9 cellular contexts compared by ENCODE assay signal in genomic region chrX:103488332-103488731, GRCh38. TPM values are rescaled to one million over a fixed set of nuclear protein-coding genes. Genes with fewer than 3 reads are reported as not detected.
DNase-seq lines count a peak whose midpoint lies in the region; ATAC-seq and TF ChIP-seq lines count a peak whose summit lies in the region.
"Had no signal": no experiment of that assay in that cellular context is flagged by ENCODE, and none has a peak within 500 bp of the region (broad histone marks: within the 10 kb centered on the region; RNA-seq: fewer than 3 reads in every experiment).

No MANE protein-coding gene starts in this region.

- H3K36me3 Mint-ChIP-seq in GM23338 (ENCODE audit: low read depth): no peaks in the 10 kb centered on the region

- no peaks in the 10 kb centered on the region for H3K27me3 Mint-ChIP-seq in GM23338 (ENCODE audit: insufficient read depth, low read depth, poor library complexity)

- H3K79me2 ChIP-seq in GM23338 (replicated peaks; ENCODE audit: insufficient read depth) (no peaks in the 10 kb centered on the region), hepatocyte (no peaks in the 10 kb centered on the region)

- no peak for TF ChIP-seq POLR2A in GM18505 (IDR thresholded peaks at IDR 0.05; ENCODE audit: borderline replicate concordance, extremely low read depth, insufficient read depth, insufficient read length)

- TF ChIP-seq CTCF in AG09309 (IDR thresholded peaks at IDR 0.05; ENCODE audit: control insufficient read depth, insufficient read depth, low read depth, low read length, missing control alignments) (peak; percentile 55), GM23338 (conservative IDR thresholded peaks at IDR 0.05; ENCODE audit: low read depth in 2 of 2) (peak; percentile 32 to 42), WERI-Rb-1 (IDR thresholded peaks at IDR 0.05; ENCODE audit: low read depth, low read length) (0 out of 2 replicates have a peak, but pooled peaks have one; percentile 14), hepatocyte (IDR thresholded peaks at IDR 0.05; ENCODE audit: poor library complexity) (peak; percentile 59)

- H2AFZ ChIP-seq in GM23338: no peak overlapping the region
- no peak overlapping the region for H2AFZ ChIP-seq in hepatocyte

- H3K27ac Mint-ChIP-seq in GM23338: no peak overlapping the region

- ATAC-seq in GM23338 (no peak), GM18505 (IDR thresholded peaks at IDR 0.05; ENCODE audit: unreplicated experiment) (no peak)

- H3K4me1 ChIP-seq in GM23338 (ENCODE audit: insufficient read depth) (no peaks in the 10 kb centered on the region), hepatocyte (ENCODE audit: insufficient read depth) (no peaks in the 10 kb centered on the region)

- H3K9me3 Mint-ChIP-seq in GM23338: no peaks in the 10 kb centered on the region

- H3K27ac ChIP-seq in GM23338 (ENCODE audit: low read depth): no peak overlapping the region
- no peak overlapping the region for H3K27ac ChIP-seq in WERI-Rb-1
- no peak overlapping the region for H3K27ac ChIP-seq in hepatocyte

- H3K4me2 ChIP-seq in GM23338 (no peak overlapping the region), hepatocyte (no peak overlapping the region)

- DNase-seq in AG09309 (ENCODE audit: low read depth) (no peak), GM23338 (ENCODE audit: low spot score) (peak; percentile 43), WERI-Rb-1 (no peak), hepatocyte (ENCODE audit: low spot score) (no peak), COR-L47 (lab: John Stamatoyannopoulos, UW) (no peak), superior temporal gyrus (ENCODE audit: extremely low spot score) (no peak)
- no peak for DNase-seq in activated CD4-positive, alpha-beta T cell treated with anti-CD3 and anti-CD28 coated beads for 1 hour
- DNase-seq: NCI-H510A had no signal

- H3K9me2 ChIP-seq in GM23338 (ENCODE audit: insufficient read depth) (no peaks in the 10 kb centered on the region), hepatocyte (replicated peaks; ENCODE audit: insufficient read depth) (no peaks in the 10 kb centered on the region)

- H3K4me3 Mint-ChIP-seq in GM23338: no peak overlapping the region

- no peak overlapping the region for H3K4me3 ChIP-seq in AG09309 (ENCODE audit: control insufficient read depth, low read depth, low read length)
- no peak overlapping the region for H3K4me3 ChIP-seq in GM23338
- no peak overlapping the region for H3K4me3 ChIP-seq in WERI-Rb-1 (ENCODE audit: low read depth, low read length)
- no peak overlapping the region for H3K4me3 ChIP-seq in hepatocyte

- WGBS in hepatocyte (ENCODE audit: low lambda C conversion rate, missing lambda C conversion rate): 26% methylated on average over 4 of the region's 4 CpGs

- no peaks in the 10 kb centered on the region for H3K27me3 ChIP-seq in GM23338 (ENCODE audit: insufficient read depth)
- H3K27me3 ChIP-seq in WERI-Rb-1 (ENCODE audit: insufficient read depth, low read depth, severe bottlenecking): no peaks in the 10 kb centered on the region
- H3K27me3 ChIP-seq in hepatocyte: no peaks in the 10 kb centered on the region

- no peaks in the 10 kb centered on the region for H3F3A ChIP-seq in GM23338 (replicated peaks; ENCODE audit: low read depth)

- H3K4me1 Mint-ChIP-seq in GM23338: no peaks in the 10 kb centered on the region

- H3K36me3 ChIP-seq in GM23338 (ENCODE audit: insufficient read depth) (no peaks in the 10 kb centered on the region), WERI-Rb-1 (no peaks in the 10 kb centered on the region), hepatocyte (replicated peaks; ENCODE audit: insufficient read depth, low read depth) (no peaks in the 10 kb centered on the region)

- H3K9me3 ChIP-seq in WERI-Rb-1 (ENCODE audit: severe bottlenecking): no peaks in the 10 kb centered on the region
- no peaks in the 10 kb centered on the region for H3K9me3 ChIP-seq in hepatocyte (ENCODE audit: low read depth)

- H4K20me1 ChIP-seq in GM23338 (replicated peaks; ENCODE audit: insufficient read depth) (no peaks in the 10 kb centered on the region), hepatocyte (ENCODE audit: insufficient read depth, poor library complexity, severe bottlenecking) (no peaks in the 10 kb centered on the region)

TF ChIP-seq in GM23338, 12 proteins besides CTCF, POLR2A, EP300 and RAD21 (continues in another document):
- TF ChIP-seq ZNF331 (CRISPR knock-in tag; IDR thresholded peaks at IDR 0.05; ENCODE audit: low read depth) (no peak), ZNF462 (CRISPR knock-in tag; IDR thresholded peaks at IDR 0.05) (no peak)

RNA-seq across cellular contexts. Expression of gene RAB40A, which starts 31.0 kb away (rescaled TPM):
- not detected in 2 replicates for total RNA-seq in GM23338 (2014; rRNA removed; shearing (Covaris generic))
- polyA plus RNA-seq in GM23338 (2016; fragmentation: Nextera tagmentation; extraction: Ambion mirVana) (1.1 and 2.0 TPM in 2 replicates), hepatocyte (2.7 and 3.0 TPM in 2 replicates)
- total RNA-seq in hepatocyte: 3.0 and 3.5 TPM in 2 replicates
